In genomic region chr11:117817213-117818035, GRCh38 we compare ENCODE assay signal across 8 cellular contexts. TPM values are rescaled to one million over a fixed set of nuclear protein-coding genes. Genes with fewer than 3 reads are reported as not detected.
DNase-seq lines count a peak whose midpoint lies in the region; ATAC-seq and TF ChIP-seq lines count a peak whose summit lies in the region.

No MANE protein-coding gene starts in this region.

- peaks cover 56% of the 10 kb centered on the region for H3K4me1 ChIP-seq in mucosa of descending colon (ENCODE audit: low read depth)

- DNase-seq in HL-60 (ENCODE audit: low read depth in 1 of 2, low spot score in 1 of 2) = peak; percentile 65 to 80
- peak; percentile 65 to 67 for DNase-seq in NOMO-1 (lab: John Stamatoyannopoulos, UW; ENCODE audit: unreplicated experiment in 2 of 2)
- peak; percentile 46 for DNase-seq in activated CD8-positive, alpha-beta memory T cell treated with anti-CD3 and anti-CD28 coated beads, Interleukin-2, amount 50 U/mL, for 1 hour (ENCODE audit: extremely low read depth)
- DNase-seq in epidermal melanocyte (ENCODE audit: insufficient read length, low spot score) = peak; percentile 85
- DNase-seq in mucosa of descending colon = peak; percentile 81 to 90 (median 89)
- DNase-seq in stimulated activated CD8-positive, alpha-beta memory T cell treated with anti-CD3 and anti-CD28 coated beads, Interleukin-4, amount 100 ng/mL, for 24 hours (ENCODE audit: low read depth) = peak; percentile 80

- no peaks in the 10 kb centered on the region for H3K27me3 ChIP-seq in HL-60 (ENCODE audit: insufficient read depth, poor library complexity, severe bottlenecking)

- intact Hi-C loops in mucosa of descending colon (cut with DNase I, micrococcal nuclease) = loop anchor here (5.0 kb wide), 2 partner anchors 390 to 395 kb away; no protein-coding TSS in a partner anchor

- peak; percentile 52 for ATAC-seq in mucosa of descending colon
- ATAC-seq in GM21528 (IDR thresholded peaks at IDR 0.05; ENCODE audit: low FRiP score, unreplicated experiment) = no peak

- H3K4me3 ChIP-seq in HL-60 (replicated peaks; ENCODE audit: insufficient read depth, low read length) = no peak overlapping the region
- H3K4me3 ChIP-seq in mucosa of descending colon = no peak overlapping the region

- no peaks in the 10 kb centered on the region for H3K36me3 ChIP-seq in mucosa of descending colon (ENCODE audit: low read depth)

- H3K27ac ChIP-seq in HL-60 (replicated peaks) = peak overlapping the region; percentile 69

- peak; percentile 95 for TF ChIP-seq CTCF in GM12801 (IDR thresholded peaks at IDR 0.05; ENCODE audit: extremely low read depth, insufficient read length)
- TF ChIP-seq CTCF in HL-60 (IDR thresholded peaks at IDR 0.05; ENCODE audit: insufficient read depth, low read length) = peak; percentile 99
- TF ChIP-seq CTCF in mucosa of descending colon (IDR thresholded peaks at IDR 0.05) = peak; percentile 99

- H3K9me3 ChIP-seq in mucosa of descending colon = no peaks in the 10 kb centered on the region

RNA-seq across cellular contexts. Expression of gene FXYD2, which starts 7.1 kb away (rescaled TPM):
- 1 to 10 TPM; 1.2 to 9.1 (median 1.5) TPM for total RNA-seq in mucosa of descending colon

RNA-seq across cellular contexts. Expression of gene DSCAML1, which starts 20.4 kb away (rescaled TPM):
- total RNA-seq in mucosa of descending colon = 1 to 10 TPM; 5.0 to 5.5 (median 5.3) TPM

RNA-seq across cellular contexts. Expression of gene FXYD6, which starts 59.0 kb away (rescaled TPM):
- total RNA-seq in mucosa of descending colon = 100 to 1,000 TPM in 1 of 3 donors, 10 to 100 TPM in 2; 10.2 to 246 (median 15.9) TPM
